ENCODE assay signal across 12 cellular contexts in genomic region chrX:48694776-48695523, GRCh38. TPM values are rescaled to one million over a fixed set of nuclear protein-coding genes. Genes with fewer than 3 reads are reported as not detected.
DNase-seq lines count a peak whose midpoint lies in the region; ATAC-seq and TF ChIP-seq lines count a peak whose summit lies in the region.
"Had no signal": no experiment of that assay in that cellular context is flagged by ENCODE, and none has a peak within 500 bp of the region (broad histone marks: within the 10 kb centered on the region; RNA-seq: fewer than 3 reads in every experiment).

No MANE protein-coding gene starts in this region.

- H3K27me3 ChIP-seq in NT2/D1 (ENCODE audit: insufficient read depth, insufficient read length) (peaks cover 28% of the 10 kb centered on the region), psoas muscle (ENCODE audit: insufficient read depth in 3 of 3, low read length in 2 of 3) (no peaks in the 10 kb centered on the region)

- H3K4me1 ChIP-seq in NT2/D1 (ENCODE audit: insufficient read depth, insufficient read length) (peaks cover 19% of the 10 kb centered on the region), psoas muscle (peaks cover 7% of the 10 kb centered on the region)

- peak overlapping the region; percentile 87 for H3K27ac ChIP-seq in psoas muscle

- WGBS in psoas muscle, 3 donors, result 33 to 52% (median 35%) methylated on average over 13 to 14 of the region's 14 CpGs

- H3K4me3 Mint-ChIP-seq in activated CD4-positive, alpha-beta T cell treated with anti-CD3 and anti-CD28 coated beads for 36 hours, result peak overlapping the region; percentile 10
- peak overlapping the region; percentile 86 for H3K4me3 Mint-ChIP-seq in dendritic cell treated with granulocyte-macrophage colony-stimulating factor and Interleukin-4, amounts not matched to agents 40 ng/mL and 50 ng/mL, for 4 days

- CTCF ChIA-PET in activated CD4-positive, alpha-beta T cell treated with anti-CD3 and anti-CD28 coated beads for 36 hours (lab: Charles Lee), result interaction anchor here (0.8 kb wide), 1 partner anchor 47 kb away, joined by 3 read pairs; no protein-coding TSS in a partner anchor

- H3K4me3 ChIP-seq in NT2/D1 (ENCODE audit: insufficient read length, low read depth) (no peak overlapping the region), psoas muscle (peak overlapping the region; percentile 68)

- H3K9ac ChIP-seq in NT2/D1 (ENCODE audit: insufficient read length, low read depth), result peak overlapping the region; percentile 88

- intact Hi-C loops in activated CD4-positive, alpha-beta T cell treated with anti-CD3 and anti-CD28 coated beads for 36 hours (cut with DNase I, micrococcal nuclease), result loop anchor here in 1 of 2 experiments (5.0 kb wide), 3 partner anchors 118 to 572 kb away; partner anchors contain the start of genes FTSJ1 and PPP1R3F
- intact Hi-C loops in dendritic cell treated with granulocyte-macrophage colony-stimulating factor and Interleukin-4, amounts not matched to agents 40 ng/mL and 50 ng/mL, for 4 days (cut with micrococcal nuclease), result loop anchor here (5.0 kb wide), 1 partner anchor 107 kb away; the partner anchor contains the start of gene HDAC6
- intact Hi-C loops in psoas muscle (cut with DNase I), result no loop called here

- H3K27me3 Mint-ChIP-seq in activated CD4-positive, alpha-beta T cell treated with anti-CD3 and anti-CD28 coated beads for 36 hours, result no peaks in the 10 kb centered on the region
- no peaks in the 10 kb centered on the region for H3K27me3 Mint-ChIP-seq in dendritic cell treated with granulocyte-macrophage colony-stimulating factor and Interleukin-4, amounts not matched to agents 40 ng/mL and 50 ng/mL, for 4 days

- POLR2A ChIA-PET in activated CD4-positive, alpha-beta T cell treated with anti-CD3 and anti-CD28 coated beads for 36 hours (lab: Charles Lee), result interaction anchor here (1.2 kb wide), 1 partner anchor 43 kb away, joined by 3 read pairs; no protein-coding TSS in a partner anchor

- no peak for DNase-seq in activated CD4-positive, alpha-beta T cell treated with anti-CD3 and anti-CD28 coated beads for 36 hours
- no peak for DNase-seq in activated CD4-positive, alpha-beta T cell treated with anti-CD3 and anti-CD28 coated beads for 1 hour
- DNase-seq in NT2/D1 (ENCODE audit: low read depth, low spot score) (no peak), psoas muscle (no peak), DMS53 (lab: John Stamatoyannopoulos, UW) (no peak)
- DNase-seq: activated gamma-delta T cell treated with Interleukin-2 at 50 U/mL for 16 hours, NCI-H1436, small intestine, stomach had no signal

- no peak for ATAC-seq in activated CD4-positive, alpha-beta T cell treated with anti-CD3 and anti-CD28 coated beads for 36 hours
- ATAC-seq in psoas muscle (no peak), GM18520 (IDR thresholded peaks at IDR 0.05; ENCODE audit: unreplicated experiment) (no peak), HG02970 (IDR thresholded peaks at IDR 0.05; ENCODE audit: low FRiP score, unreplicated experiment) (no peak)

- H3K4me1 Mint-ChIP-seq in activated CD4-positive, alpha-beta T cell treated with anti-CD3 and anti-CD28 coated beads for 36 hours, result peaks cover 15% of the 10 kb centered on the region
- H3K4me1 Mint-ChIP-seq in dendritic cell treated with granulocyte-macrophage colony-stimulating factor and Interleukin-4, amounts not matched to agents 40 ng/mL and 50 ng/mL, for 4 days (ENCODE audit: low read depth), result peaks cover 23% of the 10 kb centered on the region

- H3K36me3 Mint-ChIP-seq in activated CD4-positive, alpha-beta T cell treated with anti-CD3 and anti-CD28 coated beads for 36 hours (ENCODE audit: low read depth), result peaks cover 22% of the 10 kb centered on the region
- peaks cover 41% of the 10 kb centered on the region for H3K36me3 Mint-ChIP-seq in dendritic cell treated with granulocyte-macrophage colony-stimulating factor and Interleukin-4, amounts not matched to agents 40 ng/mL and 50 ng/mL, for 4 days (ENCODE audit: low read depth)

- no peaks in the 10 kb centered on the region for H3K9me3 ChIP-seq in NT2/D1 (ENCODE audit: insufficient read depth, low read length)
- no peaks in the 10 kb centered on the region for H3K9me3 ChIP-seq in psoas muscle
- H3K9me3 ChIP-seq: stomach had no signal

- H3K36me3 ChIP-seq in NT2/D1 (ENCODE audit: insufficient read depth, insufficient read length, low read length) (peaks cover 15% of the 10 kb centered on the region), psoas muscle (ENCODE audit: insufficient read depth in 1 of 2, low read depth in 1 of 2) (peaks cover 0 to under 1% of the 10 kb centered on the region in 2 donors)

- TF ChIP-seq CTCF in psoas muscle (IDR thresholded peaks at IDR 0.05), result no peak

- H3K27ac Mint-ChIP-seq in activated CD4-positive, alpha-beta T cell treated with anti-CD3 and anti-CD28 coated beads for 36 hours, result peak overlapping the region; percentile 87
- H3K27ac Mint-ChIP-seq in dendritic cell treated with granulocyte-macrophage colony-stimulating factor and Interleukin-4, amounts not matched to agents 40 ng/mL and 50 ng/mL, for 4 days, result peak overlapping the region; percentile 97

- H3K9me3 Mint-ChIP-seq in activated CD4-positive, alpha-beta T cell treated with anti-CD3 and anti-CD28 coated beads for 36 hours (ENCODE audit: low read depth), result no peaks in the 10 kb centered on the region
- no peaks in the 10 kb centered on the region for H3K9me3 Mint-ChIP-seq in dendritic cell treated with granulocyte-macrophage colony-stimulating factor and Interleukin-4, amounts not matched to agents 40 ng/mL and 50 ng/mL, for 4 days

RNA-seq across cellular contexts. Expression of gene SUV39H1, which starts 1.6 kb away (rescaled TPM):
- 10 to 100 TPM; 30.8 to 31.7 TPM for total RNA-seq in activated CD4-positive, alpha-beta T cell treated with anti-CD3 and anti-CD28 coated beads for 36 hours
- total RNA-seq in psoas muscle, result 1 to 10 TPM; 1.9 to 3.2 (median 2.7) TPM
- 1 to 10 TPM; 2.2 to 3.6 (median 2.8) TPM for polyA plus RNA-seq in psoas muscle

RNA-seq across cellular contexts. Expression of gene WAS, which starts 11.4 kb away (rescaled TPM):
- total RNA-seq in activated CD4-positive, alpha-beta T cell treated with anti-CD3 and anti-CD28 coated beads for 36 hours, result 100 to 1,000 TPM in 1 of 2 experiments, 10 to 100 TPM in 1; 85.9 to 102 TPM
- 1 to 10 TPM in 2 of 4 donors, under 1 TPM in 2; 0.85 to 2.9 (median 1.4) TPM for total RNA-seq in psoas muscle
- polyA plus RNA-seq in psoas muscle, result under 1 TPM; 0.45 to 0.66 (median 0.47) TPM

Comparison
In these comparisons a context has a peak if more than half of its experiments do, and no peak if none do; other contexts are left out.
1. RNA of gene SUV39H1, which starts 1.6 kb away (total RNA-seq): 30.8 to 31.7 TPM in activated CD4-positive, alpha-beta T cell treated with anti-CD3 and anti-CD28 coated beads for 36 hours; 1.9 to 3.2 TPM in psoas muscle; every median in the first group is over 4 times any median in the second.
2. RNA of gene WAS, which starts 11.4 kb away (total RNA-seq): 85.9 to 102 TPM in activated CD4-positive, alpha-beta T cell treated with anti-CD3 and anti-CD28 coated beads for 36 hours; 0.85 to 2.9 TPM in psoas muscle; every median in the first group is over 10 times any median in the second.